Comparison of ENCODE assay signal across 15 cellular contexts in genomic region chr2:188598551-188598950, GRCh38.
A peak's percentile ranks its signal among the peaks of the same experiment; 100 is the strongest.
DNase-seq lines count a peak whose midpoint lies in the region; ATAC-seq, FAIRE-seq and TF ChIP-seq lines count a peak whose summit lies in the region.
"Had no signal": no experiment of that assay in that cellular context is flagged by ENCODE, and none has a peak within 500 bp of the region (broad histone marks: within the 10 kb centered on the region; RNA-seq: fewer than 3 reads in every experiment).

No MANE protein-coding gene starts in this region.

- no peaks in the 10 kb centered on the region for H4K20me1 ChIP-seq in hepatocyte (ENCODE audit: insufficient read depth, poor library complexity, severe bottlenecking)

- no peaks in the 10 kb centered on the region for H3K79me2 ChIP-seq in hepatocyte

- no peaks in the 10 kb centered on the region for H3K36me3 Mint-ChIP-seq in Calu3 (ENCODE audit: insufficient read depth, unreplicated experiment)
- H3K36me3 Mint-ChIP-seq: activated naive CD8-positive, alpha-beta T cell treated with anti-CD3 and anti-CD28 coated beads, Interleukin-2, amount 10 ng/mL, durations not matched to agents 7 days and 5 days; IgD-negative memory B cell had no signal

- no peak for FAIRE-seq in GM12891 (lab: Jason Lieb, UNC)
- FAIRE-seq: colon had no signal

- H3K9me2 ChIP-seq in hepatocyte (replicated peaks; ENCODE audit: insufficient read depth), result no peaks in the 10 kb centered on the region

- H3K36me3 ChIP-seq in hepatocyte (replicated peaks; ENCODE audit: insufficient read depth, low read depth), result no peaks in the 10 kb centered on the region
- no peaks in the 10 kb centered on the region for H3K36me3 ChIP-seq in upper lobe of right lung
- H3K36me3 ChIP-seq: esophagus muscularis mucosa had no signal

- H3K4me1 ChIP-seq in hepatocyte (ENCODE audit: insufficient read depth), result peaks cover 3% of the 10 kb centered on the region
- H3K4me1 ChIP-seq in upper lobe of right lung, result peaks cover 4% of the 10 kb centered on the region

- ATAC-seq in upper lobe of right lung (no peak), GM19397 (IDR thresholded peaks at IDR 0.05; ENCODE audit: unreplicated experiment) (no peak)
- ATAC-seq: PC-3 had no signal

- BruUV-seq in Calu3 (replicated peaks; lab: Mats Ljungman, UMichigan), result no TSS peak

- CTCF ChIA-PET in Calu3 (lab: Charles Lee), result interaction anchor here (1.1 kb wide), 1 partner anchor 10 kb away, joined by 3 read pairs; no protein-coding TSS in a partner anchor

- H3K27ac Mint-ChIP-seq in Calu3 (ENCODE audit: unreplicated experiment), result no peak overlapping the region
- H3K27ac Mint-ChIP-seq: activated naive CD8-positive, alpha-beta T cell treated with anti-CD3 and anti-CD28 coated beads, Interleukin-2, amount 10 ng/mL, durations not matched to agents 7 days and 5 days; IgD-negative memory B cell had no signal

- no peaks in the 10 kb centered on the region for H3K27me3 Mint-ChIP-seq in Calu3 (ENCODE audit: unreplicated experiment)
- H3K27me3 Mint-ChIP-seq: activated naive CD8-positive, alpha-beta T cell treated with anti-CD3 and anti-CD28 coated beads, Interleukin-2, amount 10 ng/mL, durations not matched to agents 7 days and 5 days; IgD-negative memory B cell had no signal

- DNase-seq in Calu3, result peak; percentile 7
- peak; percentile 65 for DNase-seq in astrocyte of the hippocampus (ENCODE audit: low read depth, low spot score)
- peak; percentile 28 for DNase-seq in hepatocyte (ENCODE audit: low spot score)
- DNase-seq in posterior vena cava (ENCODE audit: low spot score), result peak; percentile 49
- DNase-seq in upper lobe of right lung, result no peak
- no peak for DNase-seq in GM12891 (ENCODE audit: insufficient read length, low spot score)
- DNase-seq in activated CD4-positive, alpha-beta T cell treated with anti-CD3 and anti-CD28 coated beads for 4 hours, result no peak
- DNase-seq: activated naive CD8-positive, alpha-beta T cell treated with anti-CD3 and anti-CD28 coated beads, Interleukin-2, amount 10 ng/mL, durations not matched to agents 7 days and 5 days; NCI-H1436; PC-3; substantia nigra had no signal

- no peaks in the 10 kb centered on the region for H3K27me3 ChIP-seq in hepatocyte
- H3K27me3 ChIP-seq in upper lobe of right lung, result no peaks in the 10 kb centered on the region
- H3K27me3 ChIP-seq: esophagus muscularis mucosa had no signal

- 97% methylated on average over 1 of the region's 1 CpG for WGBS in hepatocyte (ENCODE audit: low lambda C conversion rate, missing lambda C conversion rate)

- H3K4me2 ChIP-seq in hepatocyte, result no peak overlapping the region

- H2AFZ ChIP-seq in hepatocyte, result no peak overlapping the region

- H3K27ac ChIP-seq in hepatocyte, result peak overlapping the region; percentile 9
- H3K27ac ChIP-seq in upper lobe of right lung, result no peak overlapping the region

- H3K9me3 Mint-ChIP-seq in Calu3 (ENCODE audit: low read depth, unreplicated experiment), result no peaks in the 10 kb centered on the region
- H3K9me3 Mint-ChIP-seq: activated naive CD8-positive, alpha-beta T cell treated with anti-CD3 and anti-CD28 coated beads, Interleukin-2, amount 10 ng/mL, durations not matched to agents 7 days and 5 days; IgD-negative memory B cell had no signal

- H3K4me3 Mint-ChIP-seq in Calu3 (ENCODE audit: low read depth, unreplicated experiment), result no peak overlapping the region
- H3K4me3 Mint-ChIP-seq: activated naive CD8-positive, alpha-beta T cell treated with anti-CD3 and anti-CD28 coated beads, Interleukin-2, amount 10 ng/mL, durations not matched to agents 7 days and 5 days; IgD-negative memory B cell had no signal

- no peak for TF ChIP-seq POLR2A in GM12891 (IDR thresholded peaks at IDR 0.05; ENCODE audit: low read depth, low read length)

- peaks cover 17% of the 10 kb centered on the region for H3K4me1 Mint-ChIP-seq in Calu3 (ENCODE audit: low read depth, unreplicated experiment)
- H3K4me1 Mint-ChIP-seq: activated naive CD8-positive, alpha-beta T cell treated with anti-CD3 and anti-CD28 coated beads, Interleukin-2, amount 10 ng/mL, durations not matched to agents 7 days and 5 days; IgD-negative memory B cell had no signal

- intact Hi-C loops in Calu3 (cut with micrococcal nuclease; ENCODE audit: unreplicated experiment), result no loop called here
- intact Hi-C loops in posterior vena cava (cut with DNase I), result no loop called here
- intact Hi-C loops in upper lobe of right lung (cut with DNase I), result no loop called here

- no peak overlapping the region for H3K4me3 ChIP-seq in hepatocyte
- H3K4me3 ChIP-seq in upper lobe of right lung, result no peak overlapping the region
- H3K4me3 ChIP-seq: esophagus muscularis mucosa had no signal

- no peak for TF ChIP-seq CTCF in Calu3 (IDR thresholded peaks at IDR 0.05; ENCODE audit: unreplicated experiment)
- TF ChIP-seq CTCF in hepatocyte (IDR thresholded peaks at IDR 0.05; ENCODE audit: poor library complexity), result no peak
- no peak for TF ChIP-seq CTCF in upper lobe of right lung (IDR thresholded peaks at IDR 0.05)

- H3K9me3 ChIP-seq in hepatocyte (ENCODE audit: low read depth) (no peaks in the 10 kb centered on the region), upper lobe of right lung (no peaks in the 10 kb centered on the region)
- H3K9me3 ChIP-seq: esophagus muscularis mucosa had no signal

TF ChIP-seq in GM12891, 5 proteins besides CTCF, POLR2A, EP300 and RAD21:
- TF ChIP-seq PAX5 (IDR thresholded peaks at IDR 0.05; ENCODE audit: insufficient read depth, low read length, severe bottlenecking), result no peak

Comparison
In these comparisons a context has a peak if more than half of its experiments do, and no peak if none do; other contexts are left out.
1. DNase-seq: peak in Calu3 (single experiment), astrocyte of the hippocampus (single experiment), hepatocyte (single experiment) and posterior vena cava (single experiment); none in upper lobe of right lung (single experiment), GM12891 (single experiment) and activated CD4-positive, alpha-beta T cell treated with anti-CD3 and anti-CD28 coated beads for 4 hours (0 of 2).